Comparison of ENCODE assay signal across 8 cellular contexts in genomic region chr21:28991861-28992525, GRCh38. TPM values are rescaled to one million over a fixed set of nuclear protein-coding genes. Genes with fewer than 3 reads are reported as not detected.
DNase-seq lines count a peak whose midpoint lies in the region; TF ChIP-seq lines count a peak whose summit lies in the region.

No MANE protein-coding gene starts in this region.

- H3K27me3 ChIP-seq in adrenal gland: no peaks in the 10 kb centered on the region

- no peaks in the 10 kb centered on the region for H3K9me3 ChIP-seq in adrenal gland (replicated peaks in 1 of 3)

- H3K4me1 ChIP-seq in adrenal gland (replicated peaks in 1 of 2): peaks cover 5 to 23% of the 10 kb centered on the region in 2 donors

- DNase-seq in DMS 273 (lab: John Stamatoyannopoulos, UW; ENCODE audit: unreplicated experiment): peak; percentile 44
- DNase-seq in DMS 273 treated with DMSO at 0.1 percent for 48 hours (lab: John Stamatoyannopoulos, UW): no peak
- peak; percentile 5 for DNase-seq in HPDE6-E6E7 (ENCODE audit: extremely low spot score)
- no peak for DNase-seq in adrenal gland
- DNase-seq in iris pigment epithelial cell (ENCODE audit: low read depth): peak; percentile 8
- DNase-seq in substantia nigra (lab: John Stamatoyannopoulos, UW): peak in 1 of 49 donors; percentile 12
- no peak for DNase-seq in stimulated activated CD4-positive, alpha-beta T cell treated with anti-CD3 and anti-CD28 coated beads, Interleukin-4, amount 100 ng/mL, for 24 hours
- no peak for DNase-seq in NCI-H1092 treated with DMSO at 0.1 percent for 48 hours (lab: John Stamatoyannopoulos, UW)

- WGBS in adrenal gland, 4 donors: 3 to 6% (median 4%) methylated on average over 14 of the region's 14 CpGs

- TF ChIP-seq POLR2A in adrenal gland (IDR thresholded peaks at IDR 0.05): no peak

- H3K27ac ChIP-seq in adrenal gland (peak overlapping the region in 4 of 5 donors; percentile 71 to 95 (median 86)), substantia nigra (ENCODE audit: low read depth, low read length, poor library complexity, severe bottlenecking) (peak overlapping the region; percentile 76)

- intact Hi-C loops in adrenal gland (cut with DNase I): no loop called here

- TF ChIP-seq CTCF in adrenal gland (IDR thresholded peaks at IDR 0.05): no peak

- no peaks in the 10 kb centered on the region for H3K36me3 ChIP-seq in adrenal gland (replicated peaks in 1 of 2)

- peak overlapping the region; percentile 40 to 85 (median 79) for H3K4me3 ChIP-seq in adrenal gland

RNA-seq across cellular contexts. Expression of gene LTN1, which starts 0.7 kb away (rescaled TPM):
- 10 to 100 TPM; 12.8 to 31.2 (median 23.6) TPM for total RNA-seq in adrenal gland
- 10 to 100 TPM in 1 of 3 donors, 1 to 10 TPM in 2; 3.6 to 18.5 (median 4.6) TPM for polyA plus RNA-seq in adrenal gland

RNA-seq across cellular contexts. Expression of gene RWDD2B, which starts 27.2 kb away (rescaled TPM):
- total RNA-seq in adrenal gland: 10 to 100 TPM; 11.7 to 28.1 (median 25.1) TPM
- 10 to 100 TPM; 16.2 to 50.6 (median 20.0) TPM for polyA plus RNA-seq in adrenal gland

RNA-seq across cellular contexts. Expression of gene USP16, which starts 32.5 kb away (rescaled TPM):
- total RNA-seq in adrenal gland: 10 to 100 TPM; 13.2 to 41.3 (median 33.8) TPM
- polyA plus RNA-seq in adrenal gland: 10 to 100 TPM; 20.9 to 69.6 (median 24.5) TPM

Comparison
In these comparisons a context has a peak if more than half of its experiments do, and no peak if none do; other contexts are left out.
1. DNase-seq: peak in DMS 273 (single experiment), HPDE6-E6E7 (single experiment) and iris pigment epithelial cell (single experiment); none in DMS 273 treated with DMSO at 0.1 percent for 48 hours (single experiment), adrenal gland (0 of 7), stimulated activated CD4-positive, alpha-beta T cell treated with anti-CD3 and anti-CD28 coated beads, Interleukin-4, amount 100 ng/mL, for 24 hours (single experiment) and NCI-H1092 treated with DMSO at 0.1 percent for 48 hours (single experiment).